ENCODE assay signal across 1 cellular context in genomic region chr4:75653845-75654503, GRCh38.
A peak's percentile ranks its signal among the peaks of the same experiment; 100 is the strongest.
TF ChIP-seq lines count a peak whose summit lies in the region.

No MANE protein-coding gene starts in this region.

TF ChIP-seq in HepG2, 621 proteins besides CTCF, POLR2A, EP300 and RAD21:
- TF ChIP-seq GTF3A (CRISPR knock-in tag; conservative IDR thresholded peaks at IDR 0.05) (no peak), HNRNPLL (IDR thresholded peaks at IDR 0.05; ENCODE audit: low read depth, low read length, poor library complexity, severe bottlenecking) (no peak), MEF2D (CRISPR knock-in tag; IDR thresholded peaks at IDR 0.05) (no peak), BCL3 (CRISPR knock-in tag; IDR thresholded peaks at IDR 0.05) (no peak), ZMYM2 (CRISPR knock-in tag; IDR thresholded peaks at IDR 0.05) (no peak), ZSCAN22 (CRISPR knock-in tag; IDR thresholded peaks at IDR 0.05) (no peak), ELF1 (CRISPR knock-in tag; IDR thresholded peaks at IDR 0.05) (no peak), IKZF4 (CRISPR knock-in tag; IDR thresholded peaks at IDR 0.05; ENCODE audit: borderline replicate concordance, low read depth, not compliant biosample characterization) (no peak), JARID2 (CRISPR knock-in tag; IDR thresholded peaks at IDR 0.05; ENCODE audit: insufficient replicate concordance) (no peak), STAG1 (CRISPR knock-in tag; IDR thresholded peaks at IDR 0.05) (peak; percentile 70), ZNF329 (CRISPR knock-in tag; IDR thresholded peaks at IDR 0.05; ENCODE audit: low read depth) (no peak), SMC3 (IDR thresholded peaks at IDR 0.05; ENCODE audit: low read length) (peak; percentile 70), MBNL3 (CRISPR knock-in tag; conservative IDR thresholded peaks at IDR 0.05) (no peak), TEAD3 (CRISPR knock-in tag; optimal IDR thresholded peaks at IDR 0.05; ENCODE audit: borderline replicate concordance) (peak; percentile 35)
- TF ChIP-seq, protein P1, sequence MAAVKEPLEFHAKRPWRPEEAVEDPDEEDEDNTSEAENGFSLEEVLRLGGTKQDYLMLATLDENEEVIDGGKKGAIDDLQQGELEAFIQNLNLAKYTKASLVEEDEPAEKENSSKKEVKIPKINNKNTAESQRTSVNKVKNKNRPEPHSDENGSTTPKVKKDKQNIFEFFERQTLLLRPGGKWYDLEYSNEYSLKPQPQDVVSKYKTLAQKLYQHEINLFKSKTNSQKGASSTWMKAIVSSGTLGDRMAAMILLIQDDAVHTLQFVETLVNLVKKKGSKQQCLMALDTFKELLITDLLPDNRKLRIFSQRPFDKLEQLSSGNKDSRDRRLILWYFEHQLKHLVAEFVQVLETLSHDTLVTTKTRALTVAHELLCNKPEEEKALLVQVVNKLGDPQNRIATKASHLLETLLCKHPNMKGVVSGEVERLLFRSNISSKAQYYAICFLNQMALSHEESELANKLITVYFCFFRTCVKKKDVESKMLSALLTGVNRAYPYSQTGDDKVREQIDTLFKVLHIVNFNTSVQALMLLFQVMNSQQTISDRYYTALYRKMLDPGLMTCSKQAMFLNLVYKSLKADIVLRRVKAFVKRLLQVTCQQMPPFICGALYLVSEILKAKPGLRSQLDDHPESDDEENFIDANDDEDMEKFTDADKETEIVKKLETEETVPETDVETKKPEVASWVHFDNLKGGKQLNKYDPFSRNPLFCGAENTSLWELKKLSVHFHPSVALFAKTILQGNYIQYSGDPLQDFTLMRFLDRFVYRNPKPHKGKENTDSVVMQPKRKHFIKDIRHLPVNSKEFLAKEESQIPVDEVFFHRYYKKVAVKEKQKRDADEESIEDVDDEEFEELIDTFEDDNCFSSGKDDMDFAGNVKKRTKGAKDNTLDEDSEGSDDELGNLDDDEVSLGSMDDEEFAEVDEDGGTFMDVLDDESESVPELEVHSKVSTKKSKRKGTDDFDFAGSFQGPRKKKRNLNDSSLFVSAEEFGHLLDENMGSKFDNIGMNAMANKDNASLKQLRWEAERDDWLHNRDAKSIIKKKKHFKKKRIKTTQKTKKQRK (IDR thresholded peaks at IDR 0.05; ENCODE audit: low read length): no peak
- TF ChIP-seq, protein P2, sequence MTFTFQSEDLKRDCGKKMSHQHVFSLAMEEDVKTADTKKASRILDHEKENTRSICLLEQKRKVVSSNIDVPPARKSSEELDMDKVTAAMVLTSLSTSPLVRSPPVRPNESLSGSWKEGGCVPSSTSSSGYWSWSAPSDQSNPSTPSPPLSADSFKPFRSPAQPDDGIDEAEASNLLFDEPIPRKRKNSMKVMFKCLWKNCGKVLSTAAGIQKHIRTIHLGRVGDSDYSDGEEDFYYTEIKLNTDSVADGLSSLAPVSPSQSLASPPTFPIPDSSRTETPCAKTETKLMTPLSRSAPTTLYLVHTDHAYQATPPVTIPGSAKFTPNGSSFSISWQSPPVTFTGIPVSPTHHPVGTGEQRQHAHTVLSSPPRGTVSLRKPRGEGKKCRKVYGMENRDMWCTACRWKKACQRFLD (CRISPR knock-in tag; IDR thresholded peaks at IDR 0.05; ENCODE audit: borderline replicate concordance): no peak
TF ChIP-seq in HepG2: peak in this region for 3.
